ENCODE assay signal across 8 cellular contexts in genomic region chr1:4655674-4656532, GRCh38. TPM values are rescaled to one million over a fixed set of nuclear protein-coding genes. Genes with fewer than 3 reads are reported as not detected.
DNase-seq lines count a peak whose midpoint lies in the region; ATAC-seq and TF ChIP-seq lines count a peak whose summit lies in the region.

No MANE protein-coding gene starts in this region.

- no peak overlapping the region for H3K4me3 ChIP-seq in astrocyte of the cerebellum (ENCODE audit: low read depth, low read length)
- H3K4me3 ChIP-seq in iPS-20b (ENCODE audit: low read length): peak overlapping the region; percentile 60
- peak overlapping the region; percentile 31 to 38 (median 34) for H3K4me3 ChIP-seq in stomach

- TF ChIP-seq CTCF in astrocyte of the cerebellum (IDR thresholded peaks at IDR 0.05; ENCODE audit: low read depth, low read length, missing control alignments) (peak; percentile 38), stomach (IDR thresholded peaks at IDR 0.05) (peak in 3 of 7 experiments; percentile 28 to 33 (median 31))

- TF ChIP-seq POLR2A in stomach (IDR thresholded peaks at IDR 0.05): no peak

- H3K4me1 ChIP-seq in iPS-20b (ENCODE audit: insufficient read depth, low read length) (peaks cover 35% of the 10 kb centered on the region; the same call in 1 of the 2 replicates), stomach (peaks cover 0 to 35% (median 19%) of the 10 kb centered on the region in 4 donors)

- H3K27me3 ChIP-seq in iPS-20b (ENCODE audit: insufficient read depth, low read length) (peaks cover 87% of the 10 kb centered on the region), stomach (peaks cover 17 to 99% (median 65%) of the 10 kb centered on the region in 3 donors)

- H3K9me3 ChIP-seq in iPS-20b (ENCODE audit: insufficient read depth, low read depth, low read length): no peaks in the 10 kb centered on the region
- no peaks in the 10 kb centered on the region for H3K9me3 ChIP-seq in stomach

- 0 to 3% (median 1%) methylated on average over 27 to 78 of the region's 78 CpGs for WGBS in stomach, 5 donors

- no peak overlapping the region for H3K9ac ChIP-seq in iPS-20b (ENCODE audit: low read depth, low read length)

- intact Hi-C loops in stomach (cut with DNase I; ENCODE audit: low total_unique reads): no loop called here

- no peaks in the 10 kb centered on the region for H3K36me3 ChIP-seq in iPS-20b (ENCODE audit: insufficient read depth, low read depth, low read length)
- no peaks in the 10 kb centered on the region for H3K36me3 ChIP-seq in stomach

- DNase-seq in DMS79 treated with DMSO at 0.1 percent for 48 hours (lab: John Stamatoyannopoulos, UW) (peak; percentile 69), HuH-7 (ENCODE audit: low spot score) (peak; percentile 57), astrocyte of the cerebellum (ENCODE audit: low read depth) (no peak), stomach (no peak), EL (no peak)

- H3K27ac ChIP-seq in iPS-20b (ENCODE audit: low read length) (no peak overlapping the region), stomach (peak overlapping the region in 1 of 5 donors; percentile 35)

- ATAC-seq in GM21576 (IDR thresholded peaks at IDR 0.05; ENCODE audit: unreplicated experiment): no peak
- ATAC-seq in HG02678 (IDR thresholded peaks at IDR 0.05; ENCODE audit: unreplicated experiment): no peak

- TF ChIP-seq EP300 in stomach (IDR thresholded peaks at IDR 0.05): no peak

- in situ Hi-C loops in astrocyte of the cerebellum (cut with HindIII; ENCODE audit: low sequenced_read_pairs): no loop called here

RNA-seq across cellular contexts. Expression of gene AJAP1, which starts 1.5 kb away (rescaled TPM):
- total RNA-seq in stomach: 1 to 10 TPM in 1 of 5 donors, under 1 TPM in 1, not detected in 3; 0.14 to 1.1 TPM
- polyA plus RNA-seq in stomach: under 1 TPM; 0.10 to 0.31 (median 0.12) TPM

Comparison
In these comparisons a context has a peak if more than half of its experiments do, and no peak if none do; other contexts are left out.
1. DNase-seq: peak in DMS79 treated with DMSO at 0.1 percent for 48 hours (single experiment) and HuH-7 (single experiment); none in astrocyte of the cerebellum (single experiment), stomach (single experiment) and EL (single experiment).